ENCODE assay signal across 15 cellular contexts in genomic region chr12:14430394-14430986, GRCh38.
"Had no signal": no experiment of that assay in that cellular context is flagged by ENCODE, and none has a peak within 500 bp of the region (broad histone marks: within the 10 kb centered on the region; RNA-seq: fewer than 3 reads in every experiment).

No MANE protein-coding gene starts in this region.

- H3K4me1 Mint-ChIP-seq: nephron had no signal

- DNase-seq: activated CD4-positive, alpha-beta T cell treated with anti-CD3 and anti-CD28 coated beads for 1 hour; activated CD4-positive, alpha-beta T cell treated with anti-CD3 and anti-CD28 coated beads, Interleukin-2, amount 50 U/mL, for 48 hours; activated T-cell treated with anti-CD3 and anti-CD28 coated beads, Interleukin-2, amount 50 U/mL, for 48 hours; dorsolateral prefrontal cortex; islet precursor cell; occipital lobe; SK-N-SH; stimulated activated CD4-positive, alpha-beta T cell treated with anti-CD3 and anti-CD28 coated beads, Interleukin-2, amount 100 ng/mL, for 48 hours; stimulated activated naive CD8-positive, alpha-beta T cell treated with anti-CD3 and anti-CD28 coated beads, Interleukin-15, amount 100 ng/mL, for 72 hours; T-helper 1 cell had no signal

- H3K27ac Mint-ChIP-seq: nephron, type B pancreatic cell had no signal

- H3K4me3 ChIP-seq: dorsolateral prefrontal cortex had no signal

- H3K9me3 ChIP-seq: SK-N-SH had no signal

- H3K9ac ChIP-seq: SK-N-SH had no signal

- H3K4me3 Mint-ChIP-seq: nephron, type B pancreatic cell had no signal

- H3K4me2 ChIP-seq: SK-N-SH had no signal

- H3K27me3 Mint-ChIP-seq: stimulated activated naive CD8-positive, alpha-beta T cell treated with anti-CD3 and anti-CD28 coated beads, Interleukin-15, amount 100 ng/mL, for 72 hours; type B pancreatic cell had no signal

- FAIRE-seq: endometrium had no signal

- ATAC-seq: esophagus mucosa; left lobe of liver; stimulated activated naive CD8-positive, alpha-beta T cell treated with anti-CD3 and anti-CD28 coated beads, Interleukin-15, amount 100 ng/mL, for 72 hours had no signal

- H3K27me3 ChIP-seq: dorsolateral prefrontal cortex had no signal

- H3K9me2 ChIP-seq: SK-N-SH had no signal
